ENCODE assay signal across 13 cellular contexts in the genomic region with DNA sequence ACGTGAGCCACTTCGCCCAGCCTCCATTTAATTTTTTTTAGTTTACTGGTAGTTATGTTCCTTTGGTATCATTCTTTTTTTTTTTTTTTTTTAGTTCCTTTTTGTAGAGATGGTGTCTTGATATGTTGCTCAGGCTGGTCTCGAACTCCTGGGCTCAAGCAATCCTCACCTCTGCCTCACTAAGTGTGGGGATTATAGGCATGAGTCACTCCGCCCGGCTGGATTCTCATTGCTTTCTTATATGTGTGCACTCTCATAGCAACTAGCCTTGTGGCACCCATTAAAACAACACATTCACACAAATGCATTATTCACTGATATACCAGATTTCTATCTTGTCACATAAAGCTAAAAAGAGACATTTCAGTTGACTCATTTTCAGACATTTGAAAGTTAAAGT. TPM values are rescaled to one million over a fixed set of nuclear protein-coding genes. Genes with fewer than 3 reads are reported as not detected.
DNase-seq lines count a peak whose midpoint lies in the region; TF ChIP-seq lines count a peak whose summit lies in the region.
"Had no signal": no experiment of that assay in that cellular context is flagged by ENCODE, and none has a peak within 500 bp of the region (broad histone marks: within the 10 kb centered on the region; RNA-seq: fewer than 3 reads in every experiment).

No MANE protein-coding gene starts in this region.

- in situ Hi-C loops in G401 (cut with HindIII; ENCODE audit: low sequenced_read_pairs): no loop called here

- H4K20me1 ChIP-seq in PC-9 (ENCODE audit: insufficient read depth): 0 out of 2 replicates have a peak, but pooled peaks cover 4% of the 10 kb centered on the region

- POLR2A ChIA-PET in PC-9 (lab: Charles Lee; ENCODE audit: unreplicated experiment): no interaction called here

- peaks cover 18% of the 10 kb centered on the region for H3K79me2 ChIP-seq in PC-9 (ENCODE audit: low read depth)

- 0 out of 2 replicates have a peak overlapping the region, but pooled peaks have one; percentile 7 for H3K27ac ChIP-seq in PC-9
- H3K27ac ChIP-seq: dorsolateral prefrontal cortex, SJSA1 had no signal

- intact Hi-C loops in PC-9 (cut with micrococcal nuclease; ENCODE audit: unreplicated experiment): no loop called here

- no peaks in the 10 kb centered on the region for H3K9me3 ChIP-seq in PC-9 (ENCODE audit: insufficient read depth, low read depth)
- H3K9me3 ChIP-seq: SJSA1 had no signal

- H3K4me3 ChIP-seq in PC-9 (no peak overlapping the region), epithelial cell of esophagus (ENCODE audit: low read length) (no peak overlapping the region)
- H3K4me3 ChIP-seq: dorsolateral prefrontal cortex, SJSA1 had no signal

- no peaks in the 10 kb centered on the region for H3K9me2 ChIP-seq in PC-9 (ENCODE audit: insufficient read depth)

- peaks cover 5% of the 10 kb centered on the region; the same call in 1 of the 2 replicates for H3F3A ChIP-seq in PC-9 (ENCODE audit: insufficient read depth, low read depth)

- TF ChIP-seq CTCF in PC-9 (conservative IDR thresholded peaks at IDR 0.05) (no peak), epithelial cell of esophagus (IDR thresholded peaks at IDR 0.05; ENCODE audit: insufficient read depth, low read depth, low read length, missing control alignments) (no peak)

- peaks cover 13% of the 10 kb centered on the region for H3K4me1 ChIP-seq in PC-9 (replicated peaks; ENCODE audit: insufficient read depth)

- H3K4me2 ChIP-seq in PC-9: no peak overlapping the region

- CTCF ChIA-PET in PC-9 (lab: Charles Lee): no interaction called here

- H3K36me3 ChIP-seq in PC-9 (ENCODE audit: low read depth): peaks cover 7% of the 10 kb centered on the region; the same call in 1 of the 2 replicates

- no peak overlapping the region for H2AFZ ChIP-seq in PC-9

- no TSS peak for BruUV-seq in PC-9 (replicated peaks; lab: Mats Ljungman, UMichigan)

- H3K27me3 ChIP-seq in PC-9 (ENCODE audit: insufficient read depth, low read depth): no peaks in the 10 kb centered on the region
- H3K27me3 ChIP-seq: dorsolateral prefrontal cortex, SJSA1 had no signal

- DNase-seq in activated CD4-positive, alpha-beta T cell treated with anti-CD3 and anti-CD28 coated beads, Interleukin-2, amount 50 U/mL, for 48 hours: peak; percentile 20 to 43
- no peak for DNase-seq in activated CD4-positive, alpha-beta T cell treated with anti-CD3 and anti-CD28 coated beads for 4 hours
- peak; percentile 7 to 77 for DNase-seq in PC-9
- peak; percentile 53 for DNase-seq in epithelial cell of esophagus (ENCODE audit: low read depth)
- peak; percentile 6 to 15 for DNase-seq in stimulated activated CD4-positive, alpha-beta T cell treated with anti-CD3 and anti-CD28 coated beads, Interleukin-2, amount 100 ng/mL, for 48 hours
- no peak for DNase-seq in G401 (ENCODE audit: low spot score)
- no peak for DNase-seq in retina
- no peak for DNase-seq in COLO668 (lab: John Stamatoyannopoulos, UW; ENCODE audit: unreplicated experiment)
- DNase-seq: activated CD8-positive, alpha-beta memory T cell treated with anti-CD3 and anti-CD28 coated beads, Interleukin-2, amount 50 U/mL, for 48 hours; dorsolateral prefrontal cortex; naive B cell; NCI-H2107 had no signal

RNA-seq across cellular contexts. Expression of a gene that starts 4.2 kb away (rescaled TPM):
- total RNA-seq in PC-9 (2021): 12.0 and 12.8 TPM in 2 replicates
- total RNA-seq in G401 (2014; rRNA removed; shearing (Covaris generic)): 10.0 and 22.4 TPM in 2 replicates

Comparison
In these comparisons a context has a peak if more than half of its experiments do, and no peak if none do; other contexts are left out.
1. DNase-seq: peak in activated CD4-positive, alpha-beta T cell treated with anti-CD3 and anti-CD28 coated beads, Interleukin-2, amount 50 U/mL, for 48 hours (2 of 2), PC-9 (2 of 2), epithelial cell of esophagus (single experiment) and stimulated activated CD4-positive, alpha-beta T cell treated with anti-CD3 and anti-CD28 coated beads, Interleukin-2, amount 100 ng/mL, for 48 hours (2 of 2); none in activated CD4-positive, alpha-beta T cell treated with anti-CD3 and anti-CD28 coated beads for 4 hours (0 of 2), G401 (single experiment), retina (single experiment) and COLO668 (single experiment).